In genomic region chr2:226031078-226031937, GRCh38 we compare ENCODE assay signal across 1 cellular context.
TF ChIP-seq lines count a peak whose summit lies in the region.

No MANE protein-coding gene starts in this region.

TF ChIP-seq in HepG2, 621 proteins besides CTCF, POLR2A, EP300 and RAD21 (continued from another document and continues in another):
- TF ChIP-seq, protein P1, sequence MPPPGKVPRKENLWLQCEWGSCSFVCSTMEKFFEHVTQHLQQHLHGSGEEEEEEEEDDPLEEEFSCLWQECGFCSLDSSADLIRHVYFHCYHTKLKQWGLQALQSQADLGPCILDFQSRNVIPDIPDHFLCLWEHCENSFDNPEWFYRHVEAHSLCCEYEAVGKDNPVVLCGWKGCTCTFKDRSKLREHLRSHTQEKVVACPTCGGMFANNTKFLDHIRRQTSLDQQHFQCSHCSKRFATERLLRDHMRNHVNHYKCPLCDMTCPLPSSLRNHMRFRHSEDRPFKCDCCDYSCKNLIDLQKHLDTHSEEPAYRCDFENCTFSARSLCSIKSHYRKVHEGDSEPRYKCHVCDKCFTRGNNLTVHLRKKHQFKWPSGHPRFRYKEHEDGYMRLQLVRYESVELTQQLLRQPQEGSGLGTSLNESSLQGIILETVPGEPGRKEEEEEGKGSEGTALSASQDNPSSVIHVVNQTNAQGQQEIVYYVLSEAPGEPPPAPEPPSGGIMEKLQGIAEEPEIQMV (CRISPR knock-in tag; IDR thresholded peaks at IDR 0.05; ENCODE audit: low read depth): no peak; the same call in 1 of the 2 replicates
- TF ChIP-seq MLLT10 (CRISPR knock-in tag; IDR thresholded peaks at IDR 0.05) (no peak), MTA3 (CRISPR knock-in tag; IDR thresholded peaks at IDR 0.05) (no peak), ZNF687 (CRISPR knock-in tag; IDR thresholded peaks at IDR 0.05) (peak; percentile 94), ZNF460 (CRISPR knock-in tag; IDR thresholded peaks at IDR 0.05; ENCODE audit: borderline replicate concordance) (no peak; the same call in 1 of the 2 replicates), ZKSCAN8 (CRISPR knock-in tag; IDR thresholded peaks at IDR 0.05; ENCODE audit: borderline replicate concordance) (no peak; the same call in 1 of the 2 replicates), ZNF510 (CRISPR knock-in tag; IDR thresholded peaks at IDR 0.05; ENCODE audit: low read depth) (no peak), CERS6 (CRISPR knock-in tag; IDR thresholded peaks at IDR 0.05) (no peak), PRPF4 (IDR thresholded peaks at IDR 0.05; ENCODE audit: low read depth, low read length, poor library complexity, severe bottlenecking) (no peak), YEATS2 (CRISPR knock-in tag; IDR thresholded peaks at IDR 0.05; ENCODE audit: borderline replicate concordance) (no peak), SRSF4 (IDR thresholded peaks at IDR 0.05; ENCODE audit: low read depth, low read length, poor library complexity, severe bottlenecking) (no peak), RCOR2 (CRISPR knock-in tag; IDR thresholded peaks at IDR 0.05) (peak; percentile 59; the same call in 1 of the 2 replicates), MED13 (CRISPR knock-in tag; IDR thresholded peaks at IDR 0.05) (no peak), SKIL (CRISPR knock-in tag; IDR thresholded peaks at IDR 0.05; ENCODE audit: borderline replicate concordance) (peak; percentile 80; the same call in 1 of the 2 replicates), POGZ (CRISPR knock-in tag; IDR thresholded peaks at IDR 0.05) (peak; percentile 89), ZBTB4 (CRISPR knock-in tag; IDR thresholded peaks at IDR 0.05; ENCODE audit: borderline replicate concordance) (peak; percentile 45; the same call in 1 of the 2 replicates), HOXA9 (CRISPR knock-in tag; IDR thresholded peaks at IDR 0.05; ENCODE audit: borderline replicate concordance) (no peak), SP2 (CRISPR knock-in tag; IDR thresholded peaks at IDR 0.05) (no peak), FOXP1 (IDR thresholded peaks at IDR 0.05) (0 out of 2 replicates have a peak, but pooled peaks have one; percentile 45), FOXP1 (CRISPR knock-in tag; IDR thresholded peaks at IDR 0.05) (peak; percentile 80), HDAC1 (CRISPR knock-in tag; IDR thresholded peaks at IDR 0.05) (peak; percentile 86), ZSCAN25 (CRISPR knock-in tag; IDR thresholded peaks at IDR 0.05) (peak; percentile 84), JUN (CRISPR knock-in tag; IDR thresholded peaks at IDR 0.05) (no peak), ZNF33B (CRISPR knock-in tag; IDR thresholded peaks at IDR 0.05) (peak; percentile 86; the same call in 1 of the 2 replicates), ZNF3 (CRISPR knock-in tag; IDR thresholded peaks at IDR 0.05) (no peak; the same call in 1 of the 2 replicates), ZBTB43 (CRISPR knock-in tag; conservative IDR thresholded peaks at IDR 0.05) (no peak; the same call in 1 of the 2 replicates), ETS1 (CRISPR knock-in tag; IDR thresholded peaks at IDR 0.05) (no peak), NR2F2 (IDR thresholded peaks at IDR 0.05; ENCODE audit: borderline replicate concordance, low read depth) (peak; percentile 28), ZNF234 (CRISPR knock-in tag; conservative IDR thresholded peaks at IDR 0.05) (no peak), JUNB (CRISPR knock-in tag; IDR thresholded peaks at IDR 0.05; ENCODE audit: borderline replicate concordance) (no peak), MYNN (CRISPR knock-in tag; IDR thresholded peaks at IDR 0.05; ENCODE audit: low read depth) (no peak), YY1 (IDR thresholded peaks at IDR 0.05; ENCODE audit: insufficient read depth, insufficient replicate concordance, low read depth, low read length) (peak; percentile 57), ZMYM2 (CRISPR knock-in tag; IDR thresholded peaks at IDR 0.05) (no peak), PAWR (CRISPR knock-in tag; IDR thresholded peaks at IDR 0.05; ENCODE audit: borderline replicate concordance) (no peak)
- TF ChIP-seq, protein P2, sequence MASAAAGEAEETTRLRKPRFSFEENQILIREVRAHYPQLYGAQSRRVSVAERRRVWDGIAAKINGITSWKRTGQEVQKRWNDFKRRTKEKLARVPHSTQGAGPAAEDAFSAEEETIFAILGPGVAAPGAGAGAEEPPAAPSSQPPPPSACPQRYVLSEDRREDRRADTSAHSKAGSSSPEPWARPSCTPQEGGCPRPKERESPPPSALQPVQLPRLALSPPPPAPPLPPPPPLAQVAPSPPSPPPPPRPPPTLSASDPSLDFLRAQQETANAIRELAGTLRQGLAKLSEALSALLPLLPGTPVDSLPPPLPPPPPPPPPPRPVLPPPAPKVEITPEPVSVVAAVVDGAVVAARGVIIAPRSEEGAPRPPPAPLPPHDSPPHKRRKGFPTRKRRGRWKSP (CRISPR knock-in tag; IDR thresholded peaks at IDR 0.05): 0 out of 2 replicates have a peak, but pooled peaks have one; percentile 29
- TF ChIP-seq, protein P3, sequence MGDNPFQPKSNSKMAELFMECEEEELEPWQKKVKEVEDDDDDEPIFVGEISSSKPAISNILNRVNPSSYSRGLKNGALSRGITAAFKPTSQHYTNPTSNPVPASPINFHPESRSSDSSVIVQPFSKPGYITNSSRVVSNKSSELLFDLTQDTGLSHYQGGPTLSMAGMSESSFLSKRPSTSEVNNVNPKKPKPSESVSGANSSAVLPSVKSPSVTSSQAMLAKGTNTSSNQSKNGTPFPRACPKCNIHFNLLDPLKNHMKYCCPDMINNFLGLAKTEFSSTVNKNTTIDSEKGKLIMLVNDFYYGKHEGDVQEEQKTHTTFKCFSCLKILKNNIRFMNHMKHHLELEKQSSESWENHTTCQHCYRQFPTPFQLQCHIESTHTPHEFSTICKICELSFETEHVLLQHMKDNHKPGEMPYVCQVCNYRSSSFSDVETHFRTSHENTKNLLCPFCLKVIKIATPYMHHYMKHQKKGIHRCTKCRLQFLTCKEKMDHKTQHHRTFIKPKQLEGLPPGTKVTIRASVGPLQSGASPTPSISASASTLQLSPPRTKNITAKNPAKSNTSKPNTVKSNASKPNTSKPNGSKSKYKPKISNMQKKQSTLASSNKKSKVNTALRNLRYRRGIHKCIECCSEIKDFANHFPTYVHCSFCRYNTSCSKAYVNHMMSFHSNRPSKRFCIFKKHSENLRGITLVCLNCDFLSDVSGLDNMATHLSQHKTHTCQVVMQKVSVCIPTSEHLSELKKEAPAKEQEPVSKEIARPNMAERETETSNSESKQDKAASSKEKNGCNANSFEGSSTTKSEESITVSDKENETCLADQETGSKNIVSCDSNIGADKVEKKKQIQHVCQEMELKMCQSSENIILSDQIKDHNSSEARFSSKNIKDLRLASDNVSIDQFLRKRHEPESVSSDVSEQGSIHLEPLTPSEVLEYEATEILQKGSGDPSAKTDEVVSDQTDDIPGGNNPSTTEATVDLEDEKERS (CRISPR knock-in tag; IDR thresholded peaks at IDR 0.05): peak; percentile 59; the same call in 1 of the 2 replicates
- TF ChIP-seq, protein P4, sequence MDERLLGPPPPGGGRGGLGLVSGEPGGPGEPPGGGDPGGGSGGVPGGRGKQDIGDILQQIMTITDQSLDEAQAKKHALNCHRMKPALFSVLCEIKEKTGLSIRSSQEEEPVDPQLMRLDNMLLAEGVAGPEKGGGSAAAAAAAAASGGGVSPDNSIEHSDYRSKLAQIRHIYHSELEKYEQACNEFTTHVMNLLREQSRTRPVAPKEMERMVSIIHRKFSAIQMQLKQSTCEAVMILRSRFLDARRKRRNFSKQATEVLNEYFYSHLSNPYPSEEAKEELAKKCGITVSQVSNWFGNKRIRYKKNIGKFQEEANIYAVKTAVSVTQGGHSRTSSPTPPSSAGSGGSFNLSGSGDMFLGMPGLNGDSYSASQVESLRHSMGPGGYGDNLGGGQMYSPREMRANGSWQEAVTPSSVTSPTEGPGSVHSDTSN (CRISPR knock-in tag; IDR thresholded peaks at IDR 0.05): no peak; the same call in 1 of the 2 replicates
- TF ChIP-seq, protein P5, sequence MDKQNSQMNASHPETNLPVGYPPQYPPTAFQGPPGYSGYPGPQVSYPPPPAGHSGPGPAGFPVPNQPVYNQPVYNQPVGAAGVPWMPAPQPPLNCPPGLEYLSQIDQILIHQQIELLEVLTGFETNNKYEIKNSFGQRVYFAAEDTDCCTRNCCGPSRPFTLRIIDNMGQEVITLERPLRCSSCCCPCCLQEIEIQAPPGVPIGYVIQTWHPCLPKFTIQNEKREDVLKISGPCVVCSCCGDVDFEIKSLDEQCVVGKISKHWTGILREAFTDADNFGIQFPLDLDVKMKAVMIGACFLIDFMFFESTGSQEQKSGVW (CRISPR knock-in tag; IDR thresholded peaks at IDR 0.05; ENCODE audit: borderline replicate concordance): no peak
